11 cellular contexts compared by ENCODE assay signal in the genomic region with DNA sequence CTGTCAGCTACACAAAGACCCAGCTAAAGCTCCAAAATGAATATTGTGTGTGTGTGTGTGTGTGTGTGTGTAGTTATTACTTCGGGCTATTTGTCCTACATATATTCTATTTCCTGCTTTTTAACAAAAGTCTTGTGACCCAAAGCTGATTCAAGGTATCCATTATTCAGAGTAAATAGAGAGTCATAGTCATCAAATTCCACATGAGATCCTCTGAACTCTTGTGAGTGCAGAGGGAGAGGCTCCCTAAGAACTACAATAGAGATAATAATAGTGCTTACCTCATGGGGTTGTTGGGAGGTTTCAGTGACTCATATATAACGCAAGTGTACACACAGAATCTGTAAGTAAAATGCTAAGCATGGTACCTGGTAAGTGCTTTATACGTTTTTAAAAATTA. TPM values are rescaled to one million over a fixed set of nuclear protein-coding genes. Genes with fewer than 3 reads are reported as not detected.
A peak's percentile ranks its signal among the peaks of the same experiment; 100 is the strongest.
DNase-seq lines count a peak whose midpoint lies in the region; ATAC-seq and TF ChIP-seq lines count a peak whose summit lies in the region.
"Had no signal": no experiment of that assay in that cellular context is flagged by ENCODE, and none has a peak within 500 bp of the region (broad histone marks: within the 10 kb centered on the region; RNA-seq: fewer than 3 reads in every experiment).

No MANE protein-coding gene starts in this region.

- H4K20me1 ChIP-seq in PC-3 (ENCODE audit: low read length) = no peaks in the 10 kb centered on the region

- H3K9me3 ChIP-seq in PC-3 (ENCODE audit: low read length) (no peaks in the 10 kb centered on the region), esophagus (ENCODE audit: control insufficient read depth in 2 of 2, insufficient read depth in 1 of 2, low read depth in 1 of 2, low read length in 1 of 2) (no peaks in the 10 kb centered on the region)
- H3K9me3 ChIP-seq: BE2C had no signal

- no peak overlapping the region for H3K4me3 Mint-ChIP-seq in stimulated activated naive B cell treated with anti-CD40 and anti-IgM and Interleukin-4, amounts not matched to agents 10 μg/mL and 1 μg/mL and 100 μg/mL, for 72 hours

- peaks cover 50 to 85% of the 10 kb centered on the region in 2 donors for H3K4me1 Mint-ChIP-seq in stimulated activated naive B cell treated with anti-CD40 and anti-IgM and Interleukin-4, amounts not matched to agents 10 μg/mL and 1 μg/mL and 100 μg/mL, for 72 hours

- H3K27me3 ChIP-seq in PC-3 (ENCODE audit: low read length) (no peaks in the 10 kb centered on the region), esophagus (ENCODE audit: control insufficient read depth in 1 of 2, insufficient read depth in 2 of 2, low read length in 2 of 2) (no peaks in the 10 kb centered on the region)
- H3K27me3 ChIP-seq: BE2C had no signal

- no TSS peak for BruUV-seq in PC-3 (replicated peaks; lab: Mats Ljungman, UMichigan)

- WGBS in esophagus, 2 donors = 34 to 45% methylated on average over 3 of the region's 3 CpGs

- H3K27ac Mint-ChIP-seq in stimulated activated naive B cell treated with anti-CD40 and anti-IgM and Interleukin-4, amounts not matched to agents 10 μg/mL and 1 μg/mL and 100 μg/mL, for 72 hours = peak overlapping the region; percentile 96

- H3K27ac ChIP-seq in PC-3 (ENCODE audit: low read length) (peak overlapping the region; percentile 95), esophagus (ENCODE audit: low read depth in 2 of 2, low read length in 1 of 2) (peak overlapping the region; percentile 83 to 86)

- peak overlapping the region; percentile 7; the same call in 1 of the 2 replicates for H3K4me2 ChIP-seq in PC-3 (ENCODE audit: low read length)

- H3K36me3 ChIP-seq in PC-3 (ENCODE audit: low read depth, low read length) (no peaks in the 10 kb centered on the region), esophagus (ENCODE audit: control insufficient read depth in 2 of 2, insufficient read depth in 2 of 2, low read length in 1 of 2) (no peaks in the 10 kb centered on the region)
- H3K36me3 ChIP-seq: BE2C had no signal

- peaks cover 3% of the 10 kb centered on the region for H3F3A ChIP-seq in PC-3 (ENCODE audit: low read length, unreplicated experiment)

- TF ChIP-seq POLR2A in GM18505 (IDR thresholded peaks at IDR 0.05; ENCODE audit: borderline replicate concordance, extremely low read depth, insufficient read depth, insufficient read length) = no peak

- H3K4me1 ChIP-seq in PC-3 (ENCODE audit: insufficient read depth, low read length) = peaks cover 62% of the 10 kb centered on the region
- H3K4me1 ChIP-seq in esophagus (ENCODE audit: control insufficient read depth in 2 of 2, insufficient read depth in 2 of 2, low read length in 1 of 2) = peaks cover 5 to 10% of the 10 kb centered on the region in 2 donors
- H3K4me1 ChIP-seq: BE2C had no signal

- peak; percentile 83 for ATAC-seq in PC-3
- no peak for ATAC-seq in stimulated activated naive B cell treated with anti-CD40 and anti-IgM and Interleukin-4, amounts not matched to agents 10 μg/mL and 1 μg/mL and 100 μg/mL, for 72 hours (replicated peaks)
- ATAC-seq in HG03432 (IDR thresholded peaks at IDR 0.05; ENCODE audit: unreplicated experiment) = no peak
- no peak for ATAC-seq in GM18505 (IDR thresholded peaks at IDR 0.05; ENCODE audit: unreplicated experiment)

- POLR2A ChIA-PET in PC-3 (lab: Charles Lee; ENCODE audit: unreplicated experiment) = interaction anchor here (0.6 to 0.7 kb wide), 5 partner anchors 9 to 541 kb away, joined by 4 to 13 read pairs (median 8); no protein-coding TSS in a partner anchor

- no peaks in the 10 kb centered on the region for H3K79me2 ChIP-seq in PC-3 (ENCODE audit: low read length)

- H3K9me3 Mint-ChIP-seq in stimulated activated naive B cell treated with anti-CD40 and anti-IgM and Interleukin-4, amounts not matched to agents 10 μg/mL and 1 μg/mL and 100 μg/mL, for 72 hours = peaks cover 0 to 1% of the 10 kb centered on the region in 2 donors

- H3K9ac ChIP-seq in PC-3 (ENCODE audit: low read length) = peak overlapping the region; percentile 82

- H3K9me2 ChIP-seq in PC-3 (replicated peaks; ENCODE audit: low read length) = no peaks in the 10 kb centered on the region

- H3K4me3 ChIP-seq in PC-3 (ENCODE audit: low read length) (no peak overlapping the region), esophagus (ENCODE audit: low read depth in 1 of 2, low read length in 2 of 2) (no peak overlapping the region)
- H3K4me3 ChIP-seq: skin epidermis had no signal

- no peaks in the 10 kb centered on the region for H3K27me3 Mint-ChIP-seq in stimulated activated naive B cell treated with anti-CD40 and anti-IgM and Interleukin-4, amounts not matched to agents 10 μg/mL and 1 μg/mL and 100 μg/mL, for 72 hours

- peaks cover 0 to 1% of the 10 kb centered on the region in 2 donors for H3K36me3 Mint-ChIP-seq in stimulated activated naive B cell treated with anti-CD40 and anti-IgM and Interleukin-4, amounts not matched to agents 10 μg/mL and 1 μg/mL and 100 μg/mL, for 72 hours

- DNase-seq in NCI-H510A treated with DMSO at 0.1 percent for 48 hours (lab: John Stamatoyannopoulos, UW) = peak; percentile 22
- no peak for DNase-seq in NCI-H510A (lab: John Stamatoyannopoulos, UW)
- DNase-seq in PC-3 = peak; percentile 99
- no peak for DNase-seq in stimulated activated naive B cell treated with anti-CD40 and anti-IgM and Interleukin-4, amounts not matched to agents 10 μg/mL and 1 μg/mL and 100 μg/mL, for 72 hours
- no peak for DNase-seq in putamen (ENCODE audit: low spot score)
- DNase-seq: BE2C, T-helper 1 cell had no signal

- intact Hi-C loops in PC-3 (cut with micrococcal nuclease) = loop anchor here (1.0 to 5.0 kb wide), 5 partner anchors 8 to 131 kb away; no protein-coding TSS in a partner anchor

- no peak for TF ChIP-seq CTCF in PC-3 (conservative IDR thresholded peaks at IDR 0.05; ENCODE audit: low read depth, low read length)

- no peak overlapping the region for H2AFZ ChIP-seq in PC-3 (ENCODE audit: low read length)

- CTCF ChIA-PET in PC-3 (lab: Charles Lee) = interaction anchor here (0.5 to 0.6 kb wide), 3 partner anchors 8 to 528 kb away, joined by 3 to 9 read pairs (median 7); partner anchors contain the start of gene CDS2

RNA-seq across cellular contexts. Expression of gene GPCPD1, which starts 43.8 kb away (rescaled TPM):
- total RNA-seq in PC-3 (2014; rRNA removed) = 13.0 and 16.8 TPM in 2 replicates
- polyA plus RNA-seq in esophagus = 10 to 100 TPM in 1 of 2 donors, 1 to 10 TPM in 1; 8.5 to 13.3 TPM

Comparison
In these comparisons a context has a peak if more than half of its experiments do, and no peak if none do; other contexts are left out.
1. DNase-seq: peak in NCI-H510A treated with DMSO at 0.1 percent for 48 hours (single experiment) and PC-3 (single experiment); none in NCI-H510A (single experiment), stimulated activated naive B cell treated with anti-CD40 and anti-IgM and Interleukin-4, amounts not matched to agents 10 μg/mL and 1 μg/mL and 100 μg/mL, for 72 hours (single experiment) and putamen (single experiment).